ENCODE assay signal across 24 cellular contexts in genomic region chr15:71294251-71294635, GRCh38.
DNase-seq lines count a peak whose midpoint lies in the region; FAIRE-seq and TF ChIP-seq lines count a peak whose summit lies in the region.
"Had no signal": no experiment of that assay in that cellular context is flagged by ENCODE, and none has a peak within 500 bp of the region (broad histone marks: within the 10 kb centered on the region; RNA-seq: fewer than 3 reads in every experiment).

No MANE protein-coding gene starts in this region.

- no peaks in the 10 kb centered on the region for H3K79me2 ChIP-seq in endothelial cell of umbilical vein (ENCODE audit: control insufficient read depth, insufficient read depth, low read length)

- H3K27me3 Mint-ChIP-seq in mesothelial cell of epicardium (ENCODE audit: low read depth) = no peaks in the 10 kb centered on the region

- H3K4me1 Mint-ChIP-seq in mesothelial cell of epicardium = peaks cover 35% of the 10 kb centered on the region
- H3K4me1 Mint-ChIP-seq: activated B cell treated with CpG ODN at 0.5 μM for 24 hours, IgD-negative memory B cell had no signal

- dilution Hi-C loops in endothelial cell of umbilical vein (cut with MboI; ENCODE audit: extremely low pct_ligation_motif_present, low sequenced_read_pairs) = no loop called here

- no peaks in the 10 kb centered on the region for H3K9me3 ChIP-seq in endothelial cell of umbilical vein (replicated peaks; ENCODE audit: control insufficient read depth, insufficient read depth, low read length)
- H3K9me3 ChIP-seq: spleen had no signal

- CTCF ChIA-PET in endothelial cell of umbilical vein (lab: Charles Lee) = interaction anchor here (0.7 to 2.6 kb wide), 9 partner anchors 9 to 283 kb away, joined by 3 to 12 read pairs (median 5); no protein-coding TSS in a partner anchor

- TF ChIP-seq POLR2A in endothelial cell of umbilical vein (IDR thresholded peaks at IDR 0.05; ENCODE audit: low read depth, low read length) = no peak

- BruUV-seq in endothelial cell of umbilical vein (replicated peaks; lab: Mats Ljungman, UMichigan) = TSS peak; percentile 86

- intact Hi-C loops in endothelial cell of umbilical vein (cut with micrococcal nuclease) = loop anchor here (2.0 to 10.0 kb wide), 3 partner anchors 507 to 941 kb away; partner anchors contain the start of gene PKM

- no peak for FAIRE-seq in endothelial cell of umbilical vein (lab: Jason Lieb, UNC)
- FAIRE-seq: colon, GM18507 had no signal

- H3K36me3 ChIP-seq in endothelial cell of umbilical vein (ENCODE audit: control insufficient read depth in 2 of 2, extremely low read depth in 1 of 2, insufficient read depth in 2 of 2, low read length in 2 of 2) = no peaks in the 10 kb centered on the region
- H3K36me3 ChIP-seq: spleen had no signal

- no peaks in the 10 kb centered on the region for H3K27me3 ChIP-seq in endothelial cell of umbilical vein (ENCODE audit: control insufficient read depth in 2 of 2, insufficient read depth in 2 of 2, low read length in 2 of 2)

- H3K9me1 ChIP-seq in endothelial cell of umbilical vein (replicated peaks; ENCODE audit: control insufficient read depth, extremely low read depth, insufficient read depth, low read length) = no peaks in the 10 kb centered on the region

- no peak overlapping the region for H3K4me3 ChIP-seq in endothelial cell of umbilical vein (replicated peaks in 1 of 3; ENCODE audit: insufficient read depth in 1 of 3, low read depth in 1 of 3, low read length in 3 of 3)
- H3K4me3 ChIP-seq: spleen had no signal

- peaks cover 14% of the 10 kb centered on the region for H3K36me3 Mint-ChIP-seq in mesothelial cell of epicardium
- H3K36me3 Mint-ChIP-seq: activated naive CD4-positive, alpha-beta T cell treated with anti-CD3 and anti-CD28 coated beads, Interleukin-2, amount 10 ng/mL, durations not matched to agents 7 days and 5 days; CD4-positive, alpha-beta memory T cell; IgD-negative memory B cell had no signal

- POLR2A ChIA-PET in endothelial cell of umbilical vein (lab: Charles Lee) = no interaction called here

- H3K27ac ChIP-seq in endothelial cell of umbilical vein (ENCODE audit: insufficient read depth, low read depth, low read length) = peak overlapping the region; percentile 97
- H3K27ac ChIP-seq: spleen had no signal

- H3K4me3 Mint-ChIP-seq in mesothelial cell of epicardium = no peak overlapping the region
- H3K4me3 Mint-ChIP-seq: activated B cell treated with CpG ODN at 0.5 μM for 24 hours; activated CD8-positive, alpha-beta T cell treated with anti-CD3 and anti-CD28 coated beads for 36 hours; activated naive CD4-positive, alpha-beta T cell treated with anti-CD3 and anti-CD28 coated beads, Interleukin-2, amount 10 ng/mL, durations not matched to agents 7 days and 5 days; activated T-cell treated with anti-CD3 and anti-CD28 coated beads, Interleukin-2, amount 50 U/mL, for 24 hours; IgD-negative memory B cell; naive thymus-derived CD8-positive, alpha-beta T cell; T-helper 2 cell treated with Interferon-gamma antibody and Interleukin-4, amounts not matched to agents 5 μg/mL and 100 μg/mL, for 36 hours had no signal

- H3K9ac ChIP-seq in endothelial cell of umbilical vein (replicated peaks; ENCODE audit: extremely low read depth, insufficient read depth, low read length) = peak overlapping the region; percentile 42

- no peaks in the 10 kb centered on the region for H4K20me1 ChIP-seq in endothelial cell of umbilical vein (replicated peaks; ENCODE audit: control insufficient read depth, extremely low read depth, insufficient read depth, low read length)

- H3K4me2 ChIP-seq in endothelial cell of umbilical vein (ENCODE audit: insufficient read depth, low read length) = peak overlapping the region; percentile 6

- TF ChIP-seq CTCF in endothelial cell of umbilical vein (IDR thresholded peaks at IDR 0.05; ENCODE audit: extremely low read depth in 1 of 2, insufficient read depth in 1 of 2, low read depth in 1 of 2, low read length in 2 of 2) = no peak
- no peak for TF ChIP-seq CTCF in mesothelial cell of epicardium (IDR thresholded peaks at IDR 0.05; ENCODE audit: unreplicated experiment)

- DNase-seq in A172 (ENCODE audit: low spot score) = peak; percentile 11
- DNase-seq in NCI-H460 (ENCODE audit: extremely low read depth, low read depth) = peak; percentile 12
- no peak for DNase-seq in endothelial cell of umbilical vein (ENCODE audit: low read depth, low spot score)
- DNase-seq in mesothelial cell of epicardium (ENCODE audit: low spot score in 2 of 2, unreplicated experiment in 2 of 2) = no peak
- DNase-seq in SIG-M5 (lab: John Stamatoyannopoulos, UW) = no peak
- no peak for DNase-seq in globus pallidus (ENCODE audit: low spot score)
- no peak for DNase-seq in LoVo (ENCODE audit: low spot score)
- no peak for DNase-seq in NCI-H526 treated with DMSO at 0.1 percent for 48 hours (lab: John Stamatoyannopoulos, UW)
- DNase-seq: activated B cell treated with CpG ODN at 0.5 μM for 24 hours; activated CD8-positive, alpha-beta T cell treated with anti-CD3 and anti-CD28 coated beads for 36 hours; activated naive CD4-positive, alpha-beta T cell treated with anti-CD3 and anti-CD28 coated beads, Interleukin-2, amount 10 ng/mL, durations not matched to agents 7 days and 5 days; activated T-cell treated with anti-CD3 and anti-CD28 coated beads, Interleukin-2, amount 50 U/mL, for 24 hours; CD4-positive, alpha-beta memory T cell; DND-41; naive thymus-derived CD8-positive, alpha-beta T cell; NCI-H1048; NCI-H2029; NCI-H510A; posterior cingulate gyrus; spleen had no signal

- H2AFZ ChIP-seq in endothelial cell of umbilical vein (ENCODE audit: low read depth, low read length) = no peak overlapping the region

- H3K4me1 ChIP-seq in endothelial cell of umbilical vein (ENCODE audit: control insufficient read depth, extremely low read depth, insufficient read depth, low read length) = peaks cover 39% of the 10 kb centered on the region
- H3K4me1 ChIP-seq: spleen had no signal

- peaks cover 9% of the 10 kb centered on the region for H3K9me3 Mint-ChIP-seq in mesothelial cell of epicardium
- H3K9me3 Mint-ChIP-seq: activated B cell treated with CpG ODN at 0.5 μM for 24 hours; activated naive CD4-positive, alpha-beta T cell treated with anti-CD3 and anti-CD28 coated beads, Interleukin-2, amount 10 ng/mL, durations not matched to agents 7 days and 5 days; activated T-cell treated with anti-CD3 and anti-CD28 coated beads, Interleukin-2, amount 50 U/mL, for 24 hours; CD4-positive, alpha-beta memory T cell; IgD-negative memory B cell; T-helper 2 cell treated with Interferon-gamma antibody and Interleukin-4, amounts not matched to agents 5 μg/mL and 100 μg/mL, for 36 hours had no signal

- H3K27ac Mint-ChIP-seq in mesothelial cell of epicardium = peak overlapping the region; percentile 54
- H3K27ac Mint-ChIP-seq: activated B cell treated with CpG ODN at 0.5 μM for 24 hours; activated CD8-positive, alpha-beta T cell treated with anti-CD3 and anti-CD28 coated beads for 36 hours; activated naive CD4-positive, alpha-beta T cell treated with anti-CD3 and anti-CD28 coated beads, Interleukin-2, amount 10 ng/mL, durations not matched to agents 7 days and 5 days; activated T-cell treated with anti-CD3 and anti-CD28 coated beads, Interleukin-2, amount 50 U/mL, for 24 hours; IgD-negative memory B cell; naive thymus-derived CD8-positive, alpha-beta T cell; T-helper 2 cell treated with Interferon-gamma antibody and Interleukin-4, amounts not matched to agents 5 μg/mL and 100 μg/mL, for 36 hours had no signal

TF ChIP-seq in endothelial cell of umbilical vein, 7 proteins besides CTCF, POLR2A, EP300 and RAD21:
- no peak for TF ChIP-seq EZH2 (IDR thresholded peaks at IDR 0.05; ENCODE audit: borderline replicate concordance, low read depth, low read length, severe bottlenecking)
- no peak for TF ChIP-seq MYC (IDR thresholded peaks at IDR 0.05; ENCODE audit: low read depth, low read length)

Comparison
In these comparisons a context has a peak if more than half of its experiments do, and no peak if none do; other contexts are left out.
1. DNase-seq: peak in A172 (single experiment) and NCI-H460 (single experiment); none in endothelial cell of umbilical vein (single experiment), mesothelial cell of epicardium (0 of 2), SIG-M5 (single experiment), globus pallidus (single experiment), LoVo (single experiment) and NCI-H526 treated with DMSO at 0.1 percent for 48 hours (single experiment).